Comparison of ENCODE assay signal across 1 cellular context in genomic region chr7:23299770-23300300, GRCh38.
TF ChIP-seq lines count a peak whose summit lies in the region.

No MANE protein-coding gene starts in this region.

TF ChIP-seq in HCT116, 20 proteins besides CTCF, POLR2A, EP300 and RAD21 (continued from another document):
- no peak for TF ChIP-seq REST (IDR thresholded peaks at IDR 0.05; ENCODE audit: low read depth)
- no peak for TF ChIP-seq TCF7L2 (IDR thresholded peaks at IDR 0.05; ENCODE audit: borderline replicate concordance, extremely low read depth, insufficient read depth, insufficient read length)
- TF ChIP-seq JUND (IDR thresholded peaks at IDR 0.05): no peak
- no peak for TF ChIP-seq YY1 (IDR thresholded peaks at IDR 0.05; ENCODE audit: extremely low read depth, insufficient replicate concordance, low read depth, low read length)
- no peak for TF ChIP-seq FOSL1 (IDR thresholded peaks at IDR 0.05; ENCODE audit: low read depth)
- no peak for TF ChIP-seq EGR1 (IDR thresholded peaks at IDR 0.05; ENCODE audit: low read depth)
- no peak for TF ChIP-seq SIN3A (IDR thresholded peaks at IDR 0.05; ENCODE audit: low read depth)
- TF ChIP-seq SP1 (IDR thresholded peaks at IDR 0.05; ENCODE audit: low read depth): no peak
- no peak for TF ChIP-seq ZFX (IDR thresholded peaks at IDR 0.05)
- no peak for TF ChIP-seq CBX3 (IDR thresholded peaks at IDR 0.05; ENCODE audit: low read depth)
- TF ChIP-seq CEBPB (IDR thresholded peaks at IDR 0.05; ENCODE audit: low read depth): no peak
- no peak for TF ChIP-seq POLR2AphosphoS5 (IDR thresholded peaks at IDR 0.05; ENCODE audit: low read depth, low read length)
- TF ChIP-seq ZNF274 (IDR thresholded peaks at IDR 0.05; ENCODE audit: low read depth, low read length): no peak
